ENCODE assay signal across 1 cellular context in the genomic region with DNA sequence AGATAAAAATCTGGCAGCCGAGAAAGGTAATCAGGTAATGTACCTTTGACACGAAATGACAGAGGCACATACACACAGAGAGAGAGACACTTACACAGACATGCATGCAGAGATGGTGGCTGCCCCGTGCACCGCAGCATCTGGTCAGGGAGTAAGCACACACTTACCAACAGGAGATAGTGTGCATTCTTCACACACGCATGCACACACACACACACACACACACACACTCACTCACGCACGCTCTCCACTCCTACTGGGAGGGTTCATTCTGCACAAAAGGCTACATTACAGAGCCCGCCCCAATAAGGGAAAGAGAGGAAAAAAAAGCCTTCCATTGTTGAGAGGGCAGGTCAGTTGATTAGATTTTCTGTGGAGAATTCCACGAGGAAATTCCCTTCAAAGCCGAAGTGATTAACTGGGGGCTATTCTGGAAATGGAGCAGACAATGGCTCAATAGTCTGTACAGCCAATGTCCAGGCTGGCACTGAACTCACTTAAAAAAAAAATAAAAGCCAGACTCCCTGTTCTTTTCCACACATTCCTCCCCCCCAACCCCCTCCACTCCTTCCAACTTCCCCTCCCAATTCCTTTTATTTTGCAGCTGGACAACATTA.
TF ChIP-seq lines count a peak whose summit lies in the region.

No MANE protein-coding gene starts in this region.

TF ChIP-seq in GM23338, 12 proteins besides CTCF, POLR2A, EP300 and RAD21 (continued from another document):
- TF ChIP-seq, protein P1, sequence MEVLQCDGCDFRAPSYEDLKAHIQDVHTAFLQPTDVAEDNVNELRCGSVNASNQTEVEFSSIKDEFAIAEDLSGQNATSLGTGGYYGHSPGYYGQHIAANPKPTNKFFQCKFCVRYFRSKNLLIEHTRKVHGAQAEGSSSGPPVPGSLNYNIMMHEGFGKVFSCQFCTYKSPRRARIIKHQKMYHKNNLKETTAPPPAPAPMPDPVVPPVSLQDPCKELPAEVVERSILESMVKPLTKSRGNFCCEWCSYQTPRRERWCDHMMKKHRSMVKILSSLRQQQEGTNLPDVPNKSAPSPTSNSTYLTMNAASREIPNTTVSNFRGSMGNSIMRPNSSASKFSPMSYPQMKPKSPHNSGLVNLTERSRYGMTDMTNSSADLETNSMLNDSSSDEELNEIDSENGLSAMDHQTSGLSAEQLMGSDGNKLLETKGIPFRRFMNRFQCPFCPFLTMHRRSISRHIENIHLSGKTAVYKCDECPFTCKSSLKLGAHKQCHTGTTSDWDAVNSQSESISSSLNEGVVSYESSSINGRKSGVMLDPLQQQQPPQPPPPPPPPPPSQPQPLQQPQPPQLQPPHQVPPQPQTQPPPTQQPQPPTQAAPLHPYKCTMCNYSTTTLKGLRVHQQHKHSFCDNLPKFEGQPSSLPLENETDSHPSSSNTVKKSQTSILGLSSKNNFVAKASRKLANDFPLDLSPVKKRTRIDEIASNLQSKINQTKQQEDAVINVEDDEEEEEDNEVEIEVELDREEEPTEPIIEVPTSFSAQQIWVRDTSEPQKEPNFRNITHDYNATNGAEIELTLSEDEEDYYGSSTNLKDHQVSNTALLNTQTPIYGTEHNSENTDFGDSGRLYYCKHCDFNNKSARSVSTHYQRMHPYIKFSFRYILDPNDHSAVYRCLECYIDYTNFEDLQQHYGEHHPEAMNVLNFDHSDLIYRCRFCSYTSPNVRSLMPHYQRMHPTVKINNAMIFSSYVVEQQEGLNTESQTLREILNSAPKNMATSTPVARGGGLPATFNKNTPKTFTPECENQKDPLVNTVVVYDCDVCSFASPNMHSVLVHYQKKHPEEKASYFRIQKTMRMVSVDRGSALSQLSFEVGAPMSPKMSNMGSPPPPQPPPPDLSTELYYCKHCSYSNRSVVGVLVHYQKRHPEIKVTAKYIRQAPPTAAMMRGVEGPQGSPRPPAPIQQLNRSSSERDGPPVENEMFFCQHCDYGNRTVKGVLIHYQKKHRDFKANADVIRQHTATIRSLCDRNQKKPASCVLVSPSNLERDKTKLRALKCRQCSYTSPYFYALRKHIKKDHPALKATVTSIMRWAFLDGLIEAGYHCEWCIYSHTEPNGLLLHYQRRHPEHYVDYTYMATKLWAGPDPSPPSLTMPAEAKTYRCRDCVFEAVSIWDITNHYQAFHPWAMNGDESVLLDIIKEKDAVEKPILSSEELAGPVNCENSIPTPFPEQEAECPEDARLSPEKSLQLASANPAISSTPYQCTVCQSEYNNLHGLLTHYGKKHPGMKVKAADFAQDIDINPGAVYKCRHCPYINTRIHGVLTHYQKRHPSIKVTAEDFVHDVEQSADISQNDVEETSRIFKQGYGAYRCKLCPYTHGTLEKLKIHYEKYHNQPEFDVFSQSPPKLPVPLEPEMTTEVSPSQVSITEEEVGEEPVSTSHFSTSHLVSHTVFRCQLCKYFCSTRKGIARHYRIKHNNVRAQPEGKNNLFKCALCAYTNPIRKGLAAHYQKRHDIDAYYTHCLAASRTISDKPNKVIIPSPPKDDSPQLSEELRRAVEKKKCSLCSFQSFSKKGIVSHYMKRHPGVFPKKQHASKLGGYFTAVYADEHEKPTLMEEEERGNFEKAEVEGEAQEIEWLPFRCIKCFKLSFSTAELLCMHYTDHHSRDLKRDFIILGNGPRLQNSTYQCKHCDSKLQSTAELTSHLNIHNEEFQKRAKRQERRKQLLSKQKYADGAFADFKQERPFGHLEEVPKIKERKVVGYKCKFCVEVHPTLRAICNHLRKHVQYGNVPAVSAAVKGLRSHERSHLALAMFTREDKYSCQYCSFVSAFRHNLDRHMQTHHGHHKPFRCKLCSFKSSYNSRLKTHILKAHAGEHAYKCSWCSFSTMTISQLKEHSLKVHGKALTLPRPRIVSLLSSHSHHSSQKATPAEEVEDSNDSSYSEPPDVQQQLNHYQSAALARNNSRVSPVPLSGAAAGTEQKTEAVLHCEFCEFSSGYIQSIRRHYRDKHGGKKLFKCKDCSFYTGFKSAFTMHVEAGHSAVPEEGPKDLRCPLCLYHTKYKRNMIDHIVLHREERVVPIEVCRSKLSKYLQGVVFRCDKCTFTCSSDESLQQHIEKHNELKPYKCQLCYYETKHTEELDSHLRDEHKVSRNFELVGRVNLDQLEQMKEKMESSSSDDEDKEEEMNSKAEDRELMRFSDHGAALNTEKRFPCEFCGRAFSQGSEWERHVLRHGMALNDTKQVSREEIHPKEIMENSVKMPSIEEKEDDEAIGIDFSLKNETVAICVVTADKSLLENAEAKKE (CRISPR knock-in tag; IDR thresholded peaks at IDR 0.05): no peak
- TF ChIP-seq ZNF114 (CRISPR knock-in tag; IDR thresholded peaks at IDR 0.05): no peak
